In genomic region chr1:171434717-171435346, GRCh38 we compare ENCODE assay signal across 8 cellular contexts. TPM values are rescaled to one million over a fixed set of nuclear protein-coding genes. Genes with fewer than 3 reads are reported as not detected.
DNase-seq lines count a peak whose midpoint lies in the region; ATAC-seq and TF ChIP-seq lines count a peak whose summit lies in the region.
"Had no signal": no experiment of that assay in that cellular context is flagged by ENCODE, and none has a peak within 500 bp of the region (broad histone marks: within the 10 kb centered on the region; RNA-seq: fewer than 3 reads in every experiment).

No MANE protein-coding gene starts in this region.

- no peak overlapping the region for H3K4me3 Mint-ChIP-seq in H9

- H3K79me2 ChIP-seq in H9 (ENCODE audit: insufficient read depth, low read length) (no peaks in the 10 kb centered on the region), PC-9 (ENCODE audit: low read depth) (no peaks in the 10 kb centered on the region)

- intact Hi-C loops in PC-9 (cut with micrococcal nuclease; ENCODE audit: unreplicated experiment): no loop called here

- H3K27ac ChIP-seq in H9 (ENCODE audit: insufficient read length, low read depth, low read length) (no peak overlapping the region), PC-9 (no peak overlapping the region)
- H3K27ac ChIP-seq: ovary had no signal

- no peaks in the 10 kb centered on the region for H3F3A ChIP-seq in PC-9 (ENCODE audit: insufficient read depth, low read depth)

- H3K56ac ChIP-seq in H9 (ENCODE audit: insufficient read length, low read depth, low read length): no peak overlapping the region

- POLR2A ChIA-PET in PC-9 (lab: Charles Lee; ENCODE audit: unreplicated experiment): interaction anchor here (0.5 kb wide), 1 partner anchor 38 kb away, joined by 4 read pairs; no protein-coding TSS in a partner anchor

- CTCF ChIA-PET in PC-9 (lab: Charles Lee): no interaction called here

- H3K9me2 ChIP-seq in PC-9 (ENCODE audit: insufficient read depth): no peaks in the 10 kb centered on the region

- no peak overlapping the region for H2BK5ac ChIP-seq in H9 (ENCODE audit: insufficient read length, low read length)

- H3K14ac ChIP-seq in H9 (ENCODE audit: insufficient read depth, low read length): no peak overlapping the region

- H3K9ac ChIP-seq in H9 (ENCODE audit: extremely low read depth, insufficient read length, low read length): no peak overlapping the region

- no peak overlapping the region for H2BK20ac ChIP-seq in H9 (ENCODE audit: low read depth, low read length, poor library complexity, severe bottlenecking)

- H3K9me3 ChIP-seq in H9 (ENCODE audit: control insufficient read depth, low read depth, low read length): no peaks in the 10 kb centered on the region
- no peaks in the 10 kb centered on the region for H3K9me3 ChIP-seq in PC-9 (ENCODE audit: insufficient read depth, low read depth)
- H3K9me3 ChIP-seq: ovary had no signal

- no peak overlapping the region for H4K91ac ChIP-seq in H9 (ENCODE audit: insufficient read length, low read depth, low read length)

- H3K27me3 ChIP-seq in H9 (ENCODE audit: insufficient read depth, low read length) (no peaks in the 10 kb centered on the region), PC-9 (ENCODE audit: insufficient read depth, low read depth) (no peaks in the 10 kb centered on the region)
- H3K27me3 ChIP-seq: ovary had no signal

- peaks cover 8% of the 10 kb centered on the region in 2 experiments for H3K9me3 Mint-ChIP-seq in H9

- H4K8ac ChIP-seq in H9 (replicated peaks; ENCODE audit: insufficient read length, low read depth, low read length): no peak overlapping the region

- no peak overlapping the region for H3K18ac ChIP-seq in H9 (ENCODE audit: insufficient read length, low read depth, low read length)

- no peak overlapping the region for H4K5ac ChIP-seq in H9 (ENCODE audit: insufficient read length, low read depth, low read length)

- H3K27me3 Mint-ChIP-seq in H9 (ENCODE audit: low read depth): peaks cover 1% of the 10 kb centered on the region; the same call in 1 of the 2 replicates

- BruUV-seq in PC-9 (replicated peaks; lab: Mats Ljungman, UMichigan): no TSS peak

- H4K20me1 ChIP-seq in H9 (ENCODE audit: control insufficient read depth, insufficient read depth, insufficient read length) (no peaks in the 10 kb centered on the region), PC-9 (ENCODE audit: insufficient read depth) (no peaks in the 10 kb centered on the region)

- TF ChIP-seq CTCF in H9 (conservative IDR thresholded peaks at IDR 0.05) (no peak), PC-9 (conservative IDR thresholded peaks at IDR 0.05) (no peak)

- no peak overlapping the region for H2BK15ac ChIP-seq in H9 (ENCODE audit: low read depth, low read length)

- H2AFZ ChIP-seq in H9 (ENCODE audit: low read length) (no peak overlapping the region), PC-9 (0 out of 2 replicates have a peak overlapping the region, but pooled peaks have one; percentile 66)

- H3K79me1 ChIP-seq in H9 (ENCODE audit: insufficient read depth, low read depth, low read length, poor library complexity, severe bottlenecking): no peaks in the 10 kb centered on the region

- peaks cover 4 to 9% (median 4%) of the 10 kb centered on the region in 3 experiments for H3K36me3 Mint-ChIP-seq in H9 (ENCODE audit: insufficient read depth in 1 of 3, low read depth in 3 of 3)

- DNase-seq in H9 (no peak), PC-9 (no peak), dermis blood vessel endothelial cell (peak; percentile 82), renal cortical epithelial cell (ENCODE audit: low read depth) (peak; percentile 92), anterior cingulate cortex (lab: John Stamatoyannopoulos, UW) (no peak), NCI-H1694 (lab: John Stamatoyannopoulos, UW) (no peak)

- H3K36me3 ChIP-seq in PC-9 (ENCODE audit: low read depth): no peaks in the 10 kb centered on the region
- H3K36me3 ChIP-seq: ovary had no signal

- H3K4me2 ChIP-seq in H9 (ENCODE audit: insufficient read depth, insufficient read length, low read length) (no peak overlapping the region), PC-9 (peak overlapping the region; percentile 50; the same call in 1 of the 2 replicates)

- no CpG with 5 or more reads among the region's 9 CpGs for WGBS in H9 (ENCODE audit: extremely low coverage, insufficient read length, low lambda C conversion rate)

- H3T11ph ChIP-seq in H9 (ENCODE audit: low read length): no peak overlapping the region

- no peak overlapping the region for H3K23ac ChIP-seq in H9 (ENCODE audit: insufficient read length, low read depth, low read length)

- H2AK5ac ChIP-seq in H9 (ENCODE audit: insufficient read length, low read length): no peak overlapping the region

- H3K27ac Mint-ChIP-seq in H9: peak overlapping the region in 2 of 3 experiments; percentile 3 to 47; a peak in 2 of 7 replicates

- H3K4me3 ChIP-seq in PC-9: no peak overlapping the region
- H3K4me3 ChIP-seq: ovary had no signal

- H2BK12ac ChIP-seq in H9 (ENCODE audit: insufficient read length, low read depth, low read length): no peak overlapping the region

- peaks cover 44 to 46% of the 10 kb centered on the region in 2 experiments for H3K4me1 Mint-ChIP-seq in H9

- no peak overlapping the region for H3K4ac ChIP-seq in H9 (ENCODE audit: low read depth, low read length)

- no peak overlapping the region for H2BK120ac ChIP-seq in H9 (ENCODE audit: low read depth, low read length, poor library complexity, severe bottlenecking)

- H3K23me2 ChIP-seq in H9 (ENCODE audit: insufficient read length, low read depth, low read length, poor library complexity, severe bottlenecking): no peaks in the 10 kb centered on the region

- peaks cover 3% of the 10 kb centered on the region; the same call in 1 of the 2 replicates for H3K4me1 ChIP-seq in H9 (ENCODE audit: insufficient read depth, low read length)
- H3K4me1 ChIP-seq in PC-9 (replicated peaks; ENCODE audit: insufficient read depth): no peaks in the 10 kb centered on the region

- ATAC-seq in HG03457 (IDR thresholded peaks at IDR 0.05; ENCODE audit: unreplicated experiment): no peak

RNA-seq across cellular contexts. Expression of gene PRRC2C, which starts 50.5 kb away (rescaled TPM):
- total RNA-seq in H9 (2021) (256 and 267 TPM in 2 replicates), PC-9 (2021) (99.2 and 136 TPM in 2 replicates), dermis blood vessel endothelial cell (58.0 and 84.7 TPM in 2 replicates), renal cortical epithelial cell (37.2 and 145 TPM in 2 replicates)

Comparison
In these comparisons a context has a peak if more than half of its experiments do, and no peak if none do; other contexts are left out.
1. DNase-seq: peak in dermis blood vessel endothelial cell (single experiment) and renal cortical epithelial cell (single experiment); none in H9 (single experiment), PC-9 (0 of 2), anterior cingulate cortex (0 of 58) and NCI-H1694 (single experiment).